In the genomic region with DNA sequence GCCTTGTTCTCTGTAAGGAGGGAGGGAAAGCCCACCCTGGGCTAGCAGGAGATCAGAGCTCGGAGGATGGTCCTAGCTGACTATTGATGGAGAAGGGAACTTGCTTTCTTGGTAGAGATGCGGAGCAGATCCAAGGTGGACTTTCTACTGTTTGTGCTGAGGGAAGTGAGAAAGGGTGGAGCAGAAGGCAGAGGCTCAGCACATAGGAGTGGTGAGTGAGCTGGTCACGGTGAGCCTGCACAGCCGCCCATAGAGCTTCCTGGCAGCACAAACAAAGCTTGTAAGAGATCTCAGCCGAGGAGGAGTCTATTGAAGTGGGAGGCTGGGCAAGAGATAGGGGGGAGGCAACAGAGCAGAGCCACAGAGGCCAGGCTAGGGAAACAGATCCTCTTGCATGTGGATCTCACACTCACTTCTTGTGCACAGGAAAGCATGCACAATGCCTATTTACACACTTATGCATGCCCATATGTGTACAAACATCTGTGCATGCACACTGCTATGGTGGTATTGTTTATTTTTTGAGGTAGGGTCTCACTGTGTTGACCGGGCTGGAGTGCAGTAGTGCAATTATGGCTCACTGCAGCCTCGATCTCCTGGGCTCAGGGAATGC, we compare ENCODE assay signal across 12 cellular contexts.
"Had no signal": no experiment of that assay in that cellular context is flagged by ENCODE, and none has a peak within 500 bp of the region (broad histone marks: within the 10 kb centered on the region; RNA-seq: fewer than 3 reads in every experiment).

No MANE protein-coding gene starts in this region.

- H3K27me3 ChIP-seq: neural progenitor cell, pancreas had no signal

- DNase-seq: activated CD4-positive, alpha-beta T cell treated with anti-CD3 and anti-CD28 coated beads, Interleukin-2, amount 50 U/mL, for 48 hours; activated gamma-delta T cell treated with Interleukin-2 at 50 U/mL for 16 hours; activated naive CD8-positive, alpha-beta T cell treated with anti-CD3 and anti-CD28 coated beads for 36 hours; activated T-cell treated with anti-CD3 and anti-CD28 coated beads, Interleukin-2, amount 50 U/mL, for 4 hours; brain microvascular endothelial cell; hippocampal formation; stimulated activated CD4-positive, alpha-beta T cell treated with anti-CD3 and anti-CD28 coated beads, Interleukin-15, amount 100 ng/mL, for 24 hours; stimulated activated CD4-positive, alpha-beta T cell treated with anti-CD3 and anti-CD28 coated beads, Interleukin-4, amount 100 ng/mL, for 4 hours; stimulated activated naive CD8-positive, alpha-beta T cell treated with anti-CD3 and anti-CD28 coated beads, Interleukin-15, amount 100 ng/mL, for 72 hours had no signal

- H3K36me3 ChIP-seq: brain microvascular endothelial cell, neural progenitor cell, pancreas had no signal

- ATAC-seq: activated CD4-positive, CD25-positive, alpha-beta regulatory T cell treated with anti-CD3 and anti-CD28 coated beads, Interleukin-2, amount 50 U/mL, for 24 hours; activated T-cell treated with anti-CD3 and anti-CD28 coated beads, Interleukin-2, amount 50 U/mL, for 4 hours; pancreas; stimulated activated naive CD8-positive, alpha-beta T cell treated with anti-CD3 and anti-CD28 coated beads, Interleukin-15, amount 100 ng/mL, for 72 hours had no signal

- H3K9me3 ChIP-seq: pancreas had no signal

- H3K27ac ChIP-seq: brain microvascular endothelial cell, neural progenitor cell, pancreas had no signal

- H3K4me3 ChIP-seq: neural progenitor cell, pancreas had no signal
